ENCODE assay signal across 1 cellular context in genomic region chr12:124653169-124653931, GRCh38.
TF ChIP-seq lines count a peak whose summit lies in the region.

No MANE protein-coding gene starts in this region.

TF ChIP-seq in endothelial cell of umbilical vein, 7 proteins besides CTCF, POLR2A, EP300 and RAD21 (continued from another document):
- TF ChIP-seq MAX (IDR thresholded peaks at IDR 0.05; ENCODE audit: insufficient read depth, insufficient read length), result no peak
